In genomic region chr1:171487038-171487437, GRCh38 we compare ENCODE assay signal across 11 cellular contexts. TPM values are rescaled to one million over a fixed set of nuclear protein-coding genes. Genes with fewer than 3 reads are reported as not detected.
DNase-seq lines count a peak whose midpoint lies in the region; ATAC-seq lines count a peak whose summit lies in the region.
"Had no signal": no experiment of that assay in that cellular context is flagged by ENCODE, and none has a peak within 500 bp of the region (broad histone marks: within the 10 kb centered on the region; RNA-seq: fewer than 3 reads in every experiment).

No MANE protein-coding gene starts in this region.

- peaks cover 29% of the 10 kb centered on the region for H3K36me3 Mint-ChIP-seq in T-helper 1 cell treated with Interleukin-12 subunit alpha and Interleukin-12 subunit beta and Interleukin-4 antibody, amounts not matched to agents 30 μg/mL and 1 μg/mL, for 36 hours (ENCODE audit: low read depth)
- H3K36me3 Mint-ChIP-seq in activated CD4-positive, alpha-beta memory T cell treated with anti-CD3 and anti-CD28 coated beads, Interleukin-2, amount 10 ng/mL, durations not matched to agents 7 days and 5 days (ENCODE audit: low read depth), result peaks cover 45% of the 10 kb centered on the region

- CTCF ChIA-PET in activated CD4-positive, alpha-beta memory T cell treated with anti-CD3 and anti-CD28 coated beads, Interleukin-2, amount 10 ng/mL, durations not matched to agents 7 days and 5 days (lab: Charles Lee), result interaction anchor here (0.8 to 3.0 kb wide), 6 partner anchors 9 to 95 kb away, joined by 3 to 32 read pairs (median 14); no protein-coding TSS in a partner anchor

- H3K27ac Mint-ChIP-seq in T-helper 1 cell treated with Interleukin-12 subunit alpha and Interleukin-12 subunit beta and Interleukin-4 antibody, amounts not matched to agents 30 μg/mL and 1 μg/mL, for 36 hours, result peak overlapping the region; percentile 94
- peak overlapping the region; percentile 99 for H3K27ac Mint-ChIP-seq in activated CD4-positive, alpha-beta memory T cell treated with anti-CD3 and anti-CD28 coated beads, Interleukin-2, amount 10 ng/mL, durations not matched to agents 7 days and 5 days
- H3K27ac Mint-ChIP-seq in stimulated activated naive CD8-positive, alpha-beta T cell treated with anti-CD3 and anti-CD28 coated beads, Interleukin-15, amount 100 ng/mL, for 72 hours, result no peak overlapping the region

- no peak for ATAC-seq in stimulated activated naive CD8-positive, alpha-beta T cell treated with anti-CD3 and anti-CD28 coated beads, Interleukin-15, amount 100 ng/mL, for 72 hours
- no peak for ATAC-seq in GM21529 (IDR thresholded peaks at IDR 0.05; ENCODE audit: unreplicated experiment)

- H3K4me1 Mint-ChIP-seq in T-helper 1 cell treated with Interleukin-12 subunit alpha and Interleukin-12 subunit beta and Interleukin-4 antibody, amounts not matched to agents 30 μg/mL and 1 μg/mL, for 36 hours (ENCODE audit: low read depth), result peaks cover 53% of the 10 kb centered on the region
- peaks cover 57% of the 10 kb centered on the region for H3K4me1 Mint-ChIP-seq in activated CD4-positive, alpha-beta memory T cell treated with anti-CD3 and anti-CD28 coated beads, Interleukin-2, amount 10 ng/mL, durations not matched to agents 7 days and 5 days
- H3K4me1 Mint-ChIP-seq in stimulated activated naive CD8-positive, alpha-beta T cell treated with anti-CD3 and anti-CD28 coated beads, Interleukin-15, amount 100 ng/mL, for 72 hours, result peaks cover 59% of the 10 kb centered on the region

- no peaks in the 10 kb centered on the region for H3K27me3 ChIP-seq in iPS-15b (ENCODE audit: control insufficient read depth, insufficient read depth, low read length)

- H3K9me3 Mint-ChIP-seq in T-helper 1 cell treated with Interleukin-12 subunit alpha and Interleukin-12 subunit beta and Interleukin-4 antibody, amounts not matched to agents 30 μg/mL and 1 μg/mL, for 36 hours, result no peaks in the 10 kb centered on the region
- H3K9me3 Mint-ChIP-seq in activated CD4-positive, alpha-beta memory T cell treated with anti-CD3 and anti-CD28 coated beads, Interleukin-2, amount 10 ng/mL, durations not matched to agents 7 days and 5 days, result no peaks in the 10 kb centered on the region
- H3K9me3 Mint-ChIP-seq in stimulated activated naive CD8-positive, alpha-beta T cell treated with anti-CD3 and anti-CD28 coated beads, Interleukin-15, amount 100 ng/mL, for 72 hours, result no peaks in the 10 kb centered on the region

- no peaks in the 10 kb centered on the region for H3K27me3 Mint-ChIP-seq in T-helper 1 cell treated with Interleukin-12 subunit alpha and Interleukin-12 subunit beta and Interleukin-4 antibody, amounts not matched to agents 30 μg/mL and 1 μg/mL, for 36 hours (ENCODE audit: low read depth)
- no peaks in the 10 kb centered on the region for H3K27me3 Mint-ChIP-seq in activated CD4-positive, alpha-beta memory T cell treated with anti-CD3 and anti-CD28 coated beads, Interleukin-2, amount 10 ng/mL, durations not matched to agents 7 days and 5 days
- no peaks in the 10 kb centered on the region for H3K27me3 Mint-ChIP-seq in stimulated activated naive CD8-positive, alpha-beta T cell treated with anti-CD3 and anti-CD28 coated beads, Interleukin-15, amount 100 ng/mL, for 72 hours

- peak overlapping the region; percentile 95 for H3K4me3 ChIP-seq in iPS-15b (ENCODE audit: low read depth, low read length)

- H3K36me3 ChIP-seq in iPS-15b (ENCODE audit: control insufficient read depth, insufficient read depth, low read length), result peaks cover 2% of the 10 kb centered on the region

- H3K4me1 ChIP-seq in iPS-15b (ENCODE audit: control insufficient read depth, insufficient read depth, low read length), result peaks cover 6% of the 10 kb centered on the region

- POLR2A ChIA-PET in activated CD4-positive, alpha-beta memory T cell treated with anti-CD3 and anti-CD28 coated beads, Interleukin-2, amount 10 ng/mL, durations not matched to agents 7 days and 5 days (lab: Charles Lee), result interaction anchor here (1.0 to 4.1 kb wide), 8 partner anchors 7 to 896 kb away, joined by 3 to 37 read pairs (median 18); partner anchors contain the start of genes DNM3, FMO4 and VAMP4

- peak overlapping the region; percentile 99 for H3K9ac ChIP-seq in iPS-15b (ENCODE audit: low read depth, low read length)

- H3K9me3 ChIP-seq in iPS-15b (ENCODE audit: control insufficient read depth, insufficient read depth, low read length), result no peaks in the 10 kb centered on the region

- peak overlapping the region; percentile 96 for H3K4me3 Mint-ChIP-seq in T-helper 1 cell treated with Interleukin-12 subunit alpha and Interleukin-12 subunit beta and Interleukin-4 antibody, amounts not matched to agents 30 μg/mL and 1 μg/mL, for 36 hours
- peak overlapping the region; percentile 92 for H3K4me3 Mint-ChIP-seq in activated CD4-positive, alpha-beta memory T cell treated with anti-CD3 and anti-CD28 coated beads, Interleukin-2, amount 10 ng/mL, durations not matched to agents 7 days and 5 days
- peak overlapping the region; percentile 97 to 98 for H3K4me3 Mint-ChIP-seq in stimulated activated naive CD8-positive, alpha-beta T cell treated with anti-CD3 and anti-CD28 coated beads, Interleukin-15, amount 100 ng/mL, for 72 hours

- DNase-seq in T-helper 1 cell, result no peak
- no peak for DNase-seq in activated CD4-positive, alpha-beta memory T cell treated with anti-CD3 and anti-CD28 coated beads, Interleukin-2, amount 10 ng/mL, durations not matched to agents 7 days and 5 days
- no peak for DNase-seq in stimulated activated naive CD8-positive, alpha-beta T cell treated with anti-CD3 and anti-CD28 coated beads, Interleukin-15, amount 100 ng/mL, for 72 hours
- DNase-seq in HuH-7 (ENCODE audit: low spot score), result no peak
- no peak for DNase-seq in KG1 (lab: John Stamatoyannopoulos, UW)
- DNase-seq: cerebellar nuclear complex; NCI-H82; stimulated activated CD4-positive, alpha-beta T cell treated with anti-CD3 and anti-CD28 coated beads, Interleukin-4, amount 100 ng/mL, for 24 hours had no signal

RNA-seq across cellular contexts. Expression of gene PRRC2C, which starts 1.7 kb away (rescaled TPM):
- 100 to 1,000 TPM; 188 to 202 TPM for total RNA-seq in activated CD4-positive, alpha-beta memory T cell treated with anti-CD3 and anti-CD28 coated beads, Interleukin-2, amount 10 ng/mL, durations not matched to agents 7 days and 5 days

Comparison
In these comparisons a context has a peak if more than half of its experiments do, and no peak if none do; other contexts are left out.
1. H3K27ac Mint-ChIP-seq: peak in T-helper 1 cell treated with Interleukin-12 subunit alpha and Interleukin-12 subunit beta and Interleukin-4 antibody, amounts not matched to agents 30 μg/mL and 1 μg/mL, for 36 hours (single experiment) and activated CD4-positive, alpha-beta memory T cell treated with anti-CD3 and anti-CD28 coated beads, Interleukin-2, amount 10 ng/mL, durations not matched to agents 7 days and 5 days (single experiment); none in stimulated activated naive CD8-positive, alpha-beta T cell treated with anti-CD3 and anti-CD28 coated beads, Interleukin-15, amount 100 ng/mL, for 72 hours (0 of 2).
2. Peak in every context shown above with its lines, with median percentiles within 50 percentile points of each other: H3K4me3 Mint-ChIP-seq.